Comparison of ENCODE assay signal across 22 cellular contexts in genomic region chr11:20973959-20974358, GRCh38.
DNase-seq lines count a peak whose midpoint lies in the region; ATAC-seq and TF ChIP-seq lines count a peak whose summit lies in the region.
"Had no signal": no experiment of that assay in that cellular context is flagged by ENCODE, and none has a peak within 500 bp of the region (broad histone marks: within the 10 kb centered on the region; RNA-seq: fewer than 3 reads in every experiment).

No MANE protein-coding gene starts in this region.

- H3K27ac Mint-ChIP-seq in neural progenitor cell: no peak overlapping the region
- H3K27ac Mint-ChIP-seq: CD4-positive, alpha-beta T cell had no signal

- H3K9me3 Mint-ChIP-seq in neural progenitor cell: no peaks in the 10 kb centered on the region
- H3K9me3 Mint-ChIP-seq: CD4-positive, alpha-beta T cell had no signal

- peak; percentile 0 for DNase-seq in A673 (ENCODE audit: low spot score)
- DNase-seq in iPS-NIHi11 (ENCODE audit: low spot score): peak; percentile 11
- peak; percentile 34 for DNase-seq in neural progenitor cell (ENCODE audit: low spot score)
- no peak for DNase-seq in sciatic nerve (ENCODE audit: low spot score)
- no peak for DNase-seq in DMS153 (lab: John Stamatoyannopoulos, UW)
- DNase-seq in kidney tubule cell (ENCODE audit: low spot score): no peak
- DNase-seq: AML-193; CD4-positive, alpha-beta T cell; EL; GDM1; H7; KG1; MM.1S; NCI-H1694; NCI-H2029 treated with DMSO at 0.1 percent for 48 hours; NCI-H446 treated with DMSO at 0.1 percent for 48 hours; NCI-H526; SHP77 had no signal

- H2AFZ ChIP-seq in neural progenitor cell (replicated peaks): no peak overlapping the region

- TF ChIP-seq CTCF in A673 (conservative IDR thresholded peaks at IDR 0.05; ENCODE audit: low read depth, low read length) (no peak), neural progenitor cell (IDR thresholded peaks at IDR 0.05) (no peak)

- H3K4me3 Mint-ChIP-seq in neural progenitor cell: no peak overlapping the region
- H3K4me3 Mint-ChIP-seq: CD4-positive, alpha-beta T cell had no signal

- no peaks in the 10 kb centered on the region for H3K36me3 Mint-ChIP-seq in neural progenitor cell

- H3K9ac ChIP-seq in neural progenitor cell: no peak overlapping the region
- H3K9ac ChIP-seq: BLaER1 treated with 17β-estradiol and CSF1 and Interleukin-3, amounts not matched to agents 10 nM and 100 nM had no signal

- H3K4me1 ChIP-seq in A673 (ENCODE audit: insufficient read depth, low read length, poor library complexity, severe bottlenecking) (no peaks in the 10 kb centered on the region), neural progenitor cell (no peaks in the 10 kb centered on the region)
- H3K4me1 ChIP-seq: BLaER1 treated with 17β-estradiol and CSF1 and Interleukin-3, amounts not matched to agents 10 nM and 100 nM had no signal

- H3K4me1 Mint-ChIP-seq in neural progenitor cell: peaks cover 2% of the 10 kb centered on the region

- intact Hi-C loops in A673 (cut with micrococcal nuclease; ENCODE audit: unreplicated experiment): no loop called here
- intact Hi-C loops in sciatic nerve (cut with DNase I): no loop called here

- POLR2A ChIA-PET in A673 (lab: Charles Lee; ENCODE audit: low non-redundant PET): no interaction called here

- peaks cover 2% of the 10 kb centered on the region for H3K27me3 Mint-ChIP-seq in neural progenitor cell (ENCODE audit: insufficient read depth, low read depth)
- H3K27me3 Mint-ChIP-seq: CD4-positive, alpha-beta T cell had no signal

- no TSS peak for BruUV-seq in A673 (replicated peaks; lab: Mats Ljungman, UMichigan)

- H3F3A ChIP-seq in neural progenitor cell (ENCODE audit: low read depth): no peaks in the 10 kb centered on the region

- CTCF ChIA-PET in A673 (lab: Charles Lee): no interaction called here

- H3K27ac ChIP-seq in A673 (ENCODE audit: low read depth, low read length, poor library complexity, severe bottlenecking) (no peak overlapping the region), neural progenitor cell (no peak overlapping the region)
- H3K27ac ChIP-seq: BLaER1 treated with 17β-estradiol and CSF1 and Interleukin-3, amounts not matched to agents 10 nM and 100 nM; RWPE1 had no signal

- ATAC-seq in sciatic nerve: no peak
- ATAC-seq: Panc1 had no signal

- H3K4me2 ChIP-seq in neural progenitor cell: no peak overlapping the region
- H3K4me2 ChIP-seq: BLaER1 treated with 17β-estradiol and CSF1 and Interleukin-3, amounts not matched to agents 10 nM and 100 nM had no signal

- H4K20me1 ChIP-seq in neural progenitor cell (ENCODE audit: low read depth): no peaks in the 10 kb centered on the region
- H4K20me1 ChIP-seq: BLaER1 treated with 17β-estradiol and CSF1 and Interleukin-3, amounts not matched to agents 10 nM and 100 nM had no signal

- H3K9me3 ChIP-seq in A673 (ENCODE audit: low read depth, low read length, poor library complexity, severe bottlenecking) (no peaks in the 10 kb centered on the region), neural progenitor cell (ENCODE audit: low read depth) (no peaks in the 10 kb centered on the region)
- H3K9me3 ChIP-seq: BLaER1 treated with 17β-estradiol and CSF1 and Interleukin-3, amounts not matched to agents 10 nM and 100 nM had no signal

- no peaks in the 10 kb centered on the region for H3K79me2 ChIP-seq in neural progenitor cell (ENCODE audit: low read depth)

- H3K36me3 ChIP-seq in A673 (ENCODE audit: insufficient read depth, low read length, poor library complexity, severe bottlenecking) (no peaks in the 10 kb centered on the region), neural progenitor cell (no peaks in the 10 kb centered on the region)
- H3K36me3 ChIP-seq: BLaER1 treated with 17β-estradiol and CSF1 and Interleukin-3, amounts not matched to agents 10 nM and 100 nM had no signal

- H3K27me3 ChIP-seq in A673 (replicated peaks; ENCODE audit: insufficient read depth, low read depth, low read length, poor library complexity) (no peaks in the 10 kb centered on the region), neural progenitor cell (no peaks in the 10 kb centered on the region)
- H3K27me3 ChIP-seq: BLaER1 treated with 17β-estradiol and CSF1 and Interleukin-3, amounts not matched to agents 10 nM and 100 nM had no signal

- H3K4me3 ChIP-seq in A673 (ENCODE audit: low read depth, low read length, poor library complexity, severe bottlenecking): no peak overlapping the region
- no peak overlapping the region for H3K4me3 ChIP-seq in neural progenitor cell
- H3K4me3 ChIP-seq: BLaER1 treated with 17β-estradiol and CSF1 and Interleukin-3, amounts not matched to agents 10 nM and 100 nM had no signal

TF ChIP-seq in PFSK-1, 5 proteins besides CTCF, POLR2A, EP300 and RAD21:
- no peak for TF ChIP-seq FOXP2 (optimal IDR thresholded peaks at IDR 0.05; ENCODE audit: borderline replicate concordance, extremely low read depth, extremely low read length, insufficient read depth)
- TF ChIP-seq POLR2AphosphoS5 (IDR thresholded peaks at IDR 0.05; ENCODE audit: low read depth, low read length): no peak
- TF ChIP-seq REST (IDR thresholded peaks at IDR 0.05; ENCODE audit: insufficient read depth in 1 of 2, low read depth in 2 of 2, low read length in 2 of 2): peak; percentile 49 to 91; a peak in 3 of 4 replicates

Comparison
In these comparisons a context has a peak if more than half of its experiments do, and no peak if none do; other contexts are left out.
1. DNase-seq: peak in A673 (single experiment), iPS-NIHi11 (single experiment) and neural progenitor cell (single experiment); none in sciatic nerve (single experiment), DMS153 (single experiment) and kidney tubule cell (single experiment).